ENCODE assay signal across 1 cellular context in the genomic region with DNA sequence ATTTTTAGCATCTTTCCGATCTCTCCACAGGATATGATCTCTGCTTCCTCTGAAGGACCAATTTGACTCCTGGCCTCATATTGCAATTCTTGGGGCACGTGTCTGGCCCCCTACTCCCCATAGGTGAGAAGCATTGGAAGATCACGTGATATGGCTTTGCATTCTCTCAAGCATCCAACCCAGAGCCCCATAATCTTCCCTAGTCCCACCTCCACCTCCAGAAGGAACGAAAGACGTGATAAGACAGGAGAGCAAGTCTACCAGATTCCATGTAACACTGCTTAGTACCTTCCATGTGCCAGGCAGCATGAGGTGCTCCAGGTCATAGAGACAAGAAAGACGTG.
TF ChIP-seq lines count a peak whose summit lies in the region.

No MANE protein-coding gene starts in this region.

TF ChIP-seq in HepG2, 621 proteins besides CTCF, POLR2A, EP300 and RAD21 (continued from another document):
- no peak for TF ChIP-seq ZNF788 (CRISPR knock-in tag; IDR thresholded peaks at IDR 0.05; ENCODE audit: borderline replicate concordance)
- TF ChIP-seq ZNF484 (CRISPR knock-in tag; IDR thresholded peaks at IDR 0.05; ENCODE audit: borderline replicate concordance, low read depth), result no peak
- TF ChIP-seq, protein P1, sequence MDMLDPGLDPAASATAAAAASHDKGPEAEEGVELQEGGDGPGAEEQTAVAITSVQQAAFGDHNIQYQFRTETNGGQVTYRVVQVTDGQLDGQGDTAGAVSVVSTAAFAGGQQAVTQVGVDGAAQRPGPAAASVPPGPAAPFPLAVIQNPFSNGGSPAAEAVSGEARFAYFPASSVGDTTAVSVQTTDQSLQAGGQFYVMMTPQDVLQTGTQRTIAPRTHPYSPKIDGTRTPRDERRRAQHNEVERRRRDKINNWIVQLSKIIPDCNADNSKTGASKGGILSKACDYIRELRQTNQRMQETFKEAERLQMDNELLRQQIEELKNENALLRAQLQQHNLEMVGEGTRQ (IDR thresholded peaks at IDR 0.05; ENCODE audit: low read depth, low read length), result peak; percentile 53; the same call in 1 of the 2 replicates
- TF ChIP-seq, protein P1 (CRISPR knock-in tag; IDR thresholded peaks at IDR 0.05; ENCODE audit: borderline replicate concordance), result no peak
- TF ChIP-seq FOXK2 (IDR thresholded peaks at IDR 0.05), result no peak
